In the genomic region with DNA sequence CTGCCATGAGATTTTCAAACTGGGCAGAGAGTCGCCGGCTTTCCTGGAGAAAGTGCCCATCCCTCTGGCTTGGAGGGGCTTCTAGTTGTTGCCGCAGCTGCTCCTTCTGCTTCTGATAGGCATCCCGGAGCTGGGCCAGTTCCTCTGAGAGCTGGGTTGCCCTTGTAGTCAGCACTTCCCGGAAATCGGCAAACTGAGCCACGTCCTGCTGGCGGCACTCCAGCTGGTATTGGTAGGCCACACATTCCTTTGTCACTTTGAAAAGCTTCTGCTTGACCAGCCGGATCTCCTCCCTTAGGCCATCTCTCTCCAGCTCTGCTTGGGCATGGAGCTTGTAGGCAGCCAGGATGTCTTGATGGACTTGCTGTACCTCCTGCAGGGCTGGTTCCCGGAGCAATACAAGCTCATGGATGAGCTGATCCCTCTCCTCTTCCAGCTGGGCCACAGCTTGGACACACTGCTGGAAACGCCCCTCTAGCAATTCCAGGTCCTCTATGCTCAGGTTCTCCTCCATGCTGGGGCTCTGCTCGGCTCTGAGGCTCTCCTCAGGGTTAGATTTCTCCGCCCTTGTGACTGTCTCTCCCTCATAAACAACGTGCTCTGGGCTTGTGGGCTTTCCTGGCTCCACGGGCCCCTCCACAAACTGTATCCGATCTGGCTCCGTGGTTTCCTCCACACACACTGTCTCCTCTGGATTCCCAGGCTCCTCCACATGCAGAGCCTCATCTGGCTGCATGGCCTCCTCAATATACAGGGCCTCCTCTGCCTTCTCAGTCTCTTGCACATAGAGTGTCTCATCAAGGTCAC, we compare ENCODE assay signal across 7 cellular contexts. TPM values are rescaled to one million over a fixed set of nuclear protein-coding genes. Genes with fewer than 3 reads are reported as not detected.
A peak's percentile ranks its signal among the peaks of the same experiment; 100 is the strongest.
DNase-seq lines count a peak whose midpoint lies in the region; ATAC-seq and TF ChIP-seq lines count a peak whose summit lies in the region.

No MANE protein-coding gene starts in this region.

- no peaks in the 10 kb centered on the region for H3K27me3 ChIP-seq in tibial nerve

- no peak overlapping the region for H3K27ac Mint-ChIP-seq in T-cell

- peak; percentile 69 to 71 for DNase-seq in Kasumi-1 (lab: John Stamatoyannopoulos, UW)
- DNase-seq in astrocyte of the hippocampus (ENCODE audit: low read depth, low spot score) = peak; percentile 77
- DNase-seq in kidney tubule cell (ENCODE audit: low spot score) = peak; percentile 87
- DNase-seq in tibial nerve (ENCODE audit: low spot score in 2 of 2) = peak; percentile 58 to 73
- no peak for DNase-seq in T-helper 2 cell
- DNase-seq in T-cell = no peak

- H3K4me1 ChIP-seq in tibial nerve = peaks cover 0 to 27% (median 1%) of the 10 kb centered on the region in 4 donors

- no peaks in the 10 kb centered on the region for H3K36me3 Mint-ChIP-seq in T-cell

- H3K27ac ChIP-seq in tibial nerve = peak overlapping the region in 1 of 4 donors; percentile 45

- no peak for TF ChIP-seq EP300 in tibial nerve (IDR thresholded peaks at IDR 0.05)

- 51 to 57% methylated on average over 13 to 17 of the region's 17 CpGs for WGBS in tibial nerve, 2 donors

- POLR2A ChIA-PET in T-cell (lab: Charles Lee) = no interaction called here

- peaks cover 0 to 3% of the 10 kb centered on the region in 2 donors for H3K27me3 Mint-ChIP-seq in T-cell

- H3K4me1 Mint-ChIP-seq in T-cell = no peaks in the 10 kb centered on the region

- no peak overlapping the region for H3K4me3 ChIP-seq in tibial nerve

- no peaks in the 10 kb centered on the region for H3K9me3 ChIP-seq in tibial nerve

- CTCF ChIA-PET in T-cell (lab: Charles Lee) = interaction anchor here in 1 of 2 donors (1.1 kb wide), 1 partner anchor 18 kb away, joined by 3 read pairs; no protein-coding TSS in a partner anchor

- H3K9me3 Mint-ChIP-seq in T-cell = no peaks in the 10 kb centered on the region

- H3K4me3 Mint-ChIP-seq in T-cell = no peak overlapping the region

- TF ChIP-seq POLR2A in tibial nerve (IDR thresholded peaks at IDR 0.05) = no peak

- TF ChIP-seq CTCF in tibial nerve (IDR thresholded peaks at IDR 0.05) = no peak

- ATAC-seq in T-cell (replicated peaks in 1 of 4) (no peak), HG02870 (IDR thresholded peaks at IDR 0.05; ENCODE audit: unreplicated experiment) (no peak)

- H3K36me3 ChIP-seq in tibial nerve = peaks cover 0 to 28% (median 0%) of the 10 kb centered on the region in 3 donors

RNA-seq across cellular contexts. Expression of gene SYNC, which starts 7.3 kb away (rescaled TPM):
- total RNA-seq in tibial nerve (10 to 100 TPM; 10.2 to 31.2 (median 23.7) TPM), T-cell (under 1 TPM in 1 of 5 donors, not detected in 4; 0.07 TPM)

RNA-seq across cellular contexts. Expression of gene RBBP4, which starts 44.3 kb away (rescaled TPM):
- 100 to 1,000 TPM in 3 of 4 donors, 10 to 100 TPM in 1; 79.7 to 135 (median 109) TPM for total RNA-seq in tibial nerve
- 100 to 1,000 TPM; 150 to 162 (median 158) TPM for total RNA-seq in T-cell

RNA-seq across cellular contexts. Expression of gene ZBTB8OS, which starts 45.0 kb away (rescaled TPM):
- total RNA-seq in tibial nerve = 10 to 100 TPM; 12.2 to 38.1 (median 23.8) TPM
- 10 to 100 TPM; 34.6 to 53.3 (median 42.7) TPM for total RNA-seq in T-cell

Comparison
In these comparisons a context has a peak if more than half of its experiments do, and no peak if none do; other contexts are left out.
1. DNase-seq: peak in Kasumi-1 (2 of 2), astrocyte of the hippocampus (single experiment), kidney tubule cell (single experiment) and tibial nerve (2 of 2); none in T-helper 2 cell (0 of 5) and T-cell (0 of 34).
2. RNA of gene SYNC, which starts 7.3 kb away (total RNA-seq): 10.2 to 31.2 TPM in tibial nerve; 0.07 TPM in T-cell; every median in the first group is over 4 times any median in the second.